In the genomic region with DNA sequence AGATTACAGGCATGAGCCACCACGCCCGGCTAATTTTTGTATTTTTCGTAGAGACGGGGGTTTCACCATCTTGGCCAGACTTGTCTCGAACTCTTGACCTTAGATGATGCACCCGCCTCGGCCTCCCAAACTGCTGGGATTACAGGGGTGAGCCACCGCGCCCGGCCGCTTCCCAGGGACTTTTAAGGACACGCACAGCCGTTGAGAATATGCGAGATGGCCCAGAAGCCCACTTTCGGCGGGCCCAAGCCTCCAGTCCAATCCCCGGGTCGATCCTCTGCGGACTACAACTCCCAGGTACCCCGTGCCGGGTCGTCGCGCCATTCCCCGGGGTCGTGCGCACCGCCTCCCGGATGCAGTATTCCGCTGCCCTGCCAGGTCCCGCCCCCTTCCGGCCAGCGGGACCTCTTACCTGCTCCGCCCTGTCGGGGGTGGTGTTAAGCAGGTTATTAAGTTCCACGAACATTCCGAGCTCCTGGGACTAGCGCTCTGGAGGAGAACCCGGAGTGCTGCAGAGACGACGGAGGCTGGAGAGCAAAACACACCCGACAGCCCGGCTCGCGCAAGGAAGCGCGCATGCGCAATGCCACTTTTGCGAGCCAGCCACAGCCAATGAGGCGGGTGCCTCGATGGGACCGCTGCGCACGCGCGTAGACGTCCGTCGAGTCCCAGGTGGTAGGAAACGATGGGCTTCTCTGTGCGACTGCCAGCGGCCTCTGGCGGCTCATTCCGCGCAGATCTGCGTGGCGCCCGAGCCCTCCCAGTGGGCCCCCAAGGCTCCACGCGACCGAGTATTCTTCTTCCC, we compare ENCODE assay signal across 1 cellular context.
TF ChIP-seq lines count a peak whose summit lies in the region.

A gene with protein sequence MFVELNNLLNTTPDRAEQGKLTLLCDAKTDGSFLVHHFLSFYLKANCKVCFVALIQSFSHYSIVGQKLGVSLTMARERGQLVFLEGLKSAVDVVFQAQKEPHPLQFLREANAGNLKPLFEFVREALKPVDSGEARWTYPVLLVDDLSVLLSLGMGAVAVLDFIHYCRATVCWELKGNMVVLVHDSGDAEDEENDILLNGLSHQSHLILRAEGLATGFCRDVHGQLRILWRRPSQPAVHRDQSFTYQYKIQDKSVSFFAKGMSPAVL (minus strand): TSS at position 588 of the 805 bp plus-strand sequence. CDS start 122 bp downstream, at position 466.

TF ChIP-seq in K562, 482 proteins besides CTCF, POLR2A, EP300 and RAD21 (continued from another document and continues in another):
- TF ChIP-seq, protein P1, sequence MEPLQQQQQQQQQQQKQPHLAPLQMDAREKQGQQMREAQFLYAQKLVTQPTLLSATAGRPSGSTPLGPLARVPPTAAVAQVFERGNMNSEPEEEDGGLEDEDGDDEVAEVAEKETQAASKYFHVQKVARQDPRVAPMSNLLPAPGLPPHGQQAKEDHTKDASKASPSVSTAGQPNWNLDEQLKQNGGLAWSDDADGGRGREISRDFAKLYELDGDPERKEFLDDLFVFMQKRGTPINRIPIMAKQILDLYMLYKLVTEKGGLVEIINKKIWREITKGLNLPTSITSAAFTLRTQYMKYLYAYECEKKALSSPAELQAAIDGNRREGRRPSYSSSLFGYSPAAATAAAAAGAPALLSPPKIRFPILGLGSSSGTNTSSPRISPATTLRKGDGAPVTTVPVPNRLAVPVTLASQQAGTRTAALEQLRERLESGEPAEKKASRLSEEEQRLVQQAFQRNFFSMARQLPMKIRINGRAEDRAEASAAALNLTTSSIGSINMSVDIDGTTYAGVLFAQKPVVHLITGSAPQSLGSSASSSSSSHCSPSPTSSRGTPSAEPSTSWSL (CRISPR knock-in tag; IDR thresholded peaks at IDR 0.05; ENCODE audit: borderline replicate concordance) = no peak
- no peak for TF ChIP-seq NUFIP1 (IDR thresholded peaks at IDR 0.05; ENCODE audit: partially characterized antibody)
- TF ChIP-seq RFX5 (IDR thresholded peaks at IDR 0.05; ENCODE audit: low read depth, low read length) = no peak
- TF ChIP-seq ADNP (tag; IDR thresholded peaks at IDR 0.05) = no peak; the same call in 1 of the 2 replicates
- TF ChIP-seq IFI16 (CRISPR knock-in tag; IDR thresholded peaks at IDR 0.05) = no peak
- TF ChIP-seq, protein P2, sequence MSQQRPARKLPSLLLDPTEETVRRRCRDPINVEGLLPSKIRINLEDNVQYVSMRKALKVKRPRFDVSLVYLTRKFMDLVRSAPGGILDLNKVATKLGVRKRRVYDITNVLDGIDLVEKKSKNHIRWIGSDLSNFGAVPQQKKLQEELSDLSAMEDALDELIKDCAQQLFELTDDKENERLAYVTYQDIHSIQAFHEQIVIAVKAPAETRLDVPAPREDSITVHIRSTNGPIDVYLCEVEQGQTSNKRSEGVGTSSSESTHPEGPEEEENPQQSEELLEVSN (IDR thresholded peaks at IDR 0.05; ENCODE audit: borderline replicate concordance in 1 of 2, extremely low read depth in 1 of 2, insufficient read depth in 1 of 2, insufficient read length in 1 of 2, low read depth in 1 of 2, low read length in 1 of 2, poor library complexity in 1 of 2, severe bottlenecking in 1 of 2) = peak; percentile 71 to 92
- TF ChIP-seq ZKSCAN1 (IDR thresholded peaks at IDR 0.05; ENCODE audit: low read depth, low read length) = 0 out of 2 replicates have a peak, but pooled peaks have one; percentile 54
- no peak for TF ChIP-seq PHB (CRISPR knock-in tag; IDR thresholded peaks at IDR 0.05)
- TF ChIP-seq ZFPM2 (CRISPR knock-in tag; IDR thresholded peaks at IDR 0.05) = no peak
- peak in 1 of 2 experiments; percentile 15; a peak in 2 of 4 replicates for TF ChIP-seq SIN3A (IDR thresholded peaks at IDR 0.05; ENCODE audit: borderline replicate concordance in 2 of 2, control insufficient read depth in 1 of 2, low read depth in 2 of 2, low read length in 2 of 2)
- TF ChIP-seq TFAM (CRISPR knock-in tag; conservative IDR thresholded peaks at IDR 0.05) = no peak
- TF ChIP-seq CSDE1 (IDR thresholded peaks at IDR 0.05) = no peak
- TF ChIP-seq SPI1 (IDR thresholded peaks at IDR 0.05; ENCODE audit: borderline replicate concordance, low read depth, low read length) = no peak
- TF ChIP-seq ZNF23 (CRISPR knock-in tag; IDR thresholded peaks at IDR 0.05) = no peak
- no peak for TF ChIP-seq ILF3 (IDR thresholded peaks at IDR 0.05; ENCODE audit: borderline replicate concordance)
- TF ChIP-seq SMARCE1 (IDR thresholded peaks at IDR 0.05) = no peak
- TF ChIP-seq MCM5 (IDR thresholded peaks at IDR 0.05; ENCODE audit: low read depth) = no peak
- TF ChIP-seq, protein P3, sequence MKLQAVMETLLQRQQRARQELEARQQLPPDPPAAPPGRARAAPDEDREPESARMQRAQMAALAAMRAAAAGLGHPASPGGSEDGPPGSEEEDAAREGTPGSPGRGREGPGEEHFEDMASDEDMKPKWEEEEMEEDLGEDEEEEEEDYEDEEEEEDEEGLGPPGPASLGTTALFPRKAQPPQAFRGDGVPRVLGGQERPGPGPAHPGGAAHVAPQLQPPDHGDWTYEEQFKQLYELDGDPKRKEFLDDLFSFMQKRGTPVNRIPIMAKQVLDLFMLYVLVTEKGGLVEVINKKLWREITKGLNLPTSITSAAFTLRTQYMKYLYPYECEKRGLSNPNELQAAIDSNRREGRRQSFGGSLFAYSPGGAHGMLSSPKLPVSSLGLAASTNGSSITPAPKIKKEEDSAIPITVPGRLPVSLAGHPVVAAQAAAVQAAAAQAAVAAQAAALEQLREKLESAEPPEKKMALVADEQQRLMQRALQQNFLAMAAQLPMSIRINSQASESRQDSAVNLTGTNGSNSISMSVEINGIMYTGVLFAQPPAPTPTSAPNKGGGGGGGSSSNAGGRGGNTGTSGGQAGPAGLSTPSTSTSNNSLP (IDR thresholded peaks at IDR 0.05; ENCODE audit: borderline replicate concordance, low read depth, low read length) = no peak
- TF ChIP-seq, protein P4, sequence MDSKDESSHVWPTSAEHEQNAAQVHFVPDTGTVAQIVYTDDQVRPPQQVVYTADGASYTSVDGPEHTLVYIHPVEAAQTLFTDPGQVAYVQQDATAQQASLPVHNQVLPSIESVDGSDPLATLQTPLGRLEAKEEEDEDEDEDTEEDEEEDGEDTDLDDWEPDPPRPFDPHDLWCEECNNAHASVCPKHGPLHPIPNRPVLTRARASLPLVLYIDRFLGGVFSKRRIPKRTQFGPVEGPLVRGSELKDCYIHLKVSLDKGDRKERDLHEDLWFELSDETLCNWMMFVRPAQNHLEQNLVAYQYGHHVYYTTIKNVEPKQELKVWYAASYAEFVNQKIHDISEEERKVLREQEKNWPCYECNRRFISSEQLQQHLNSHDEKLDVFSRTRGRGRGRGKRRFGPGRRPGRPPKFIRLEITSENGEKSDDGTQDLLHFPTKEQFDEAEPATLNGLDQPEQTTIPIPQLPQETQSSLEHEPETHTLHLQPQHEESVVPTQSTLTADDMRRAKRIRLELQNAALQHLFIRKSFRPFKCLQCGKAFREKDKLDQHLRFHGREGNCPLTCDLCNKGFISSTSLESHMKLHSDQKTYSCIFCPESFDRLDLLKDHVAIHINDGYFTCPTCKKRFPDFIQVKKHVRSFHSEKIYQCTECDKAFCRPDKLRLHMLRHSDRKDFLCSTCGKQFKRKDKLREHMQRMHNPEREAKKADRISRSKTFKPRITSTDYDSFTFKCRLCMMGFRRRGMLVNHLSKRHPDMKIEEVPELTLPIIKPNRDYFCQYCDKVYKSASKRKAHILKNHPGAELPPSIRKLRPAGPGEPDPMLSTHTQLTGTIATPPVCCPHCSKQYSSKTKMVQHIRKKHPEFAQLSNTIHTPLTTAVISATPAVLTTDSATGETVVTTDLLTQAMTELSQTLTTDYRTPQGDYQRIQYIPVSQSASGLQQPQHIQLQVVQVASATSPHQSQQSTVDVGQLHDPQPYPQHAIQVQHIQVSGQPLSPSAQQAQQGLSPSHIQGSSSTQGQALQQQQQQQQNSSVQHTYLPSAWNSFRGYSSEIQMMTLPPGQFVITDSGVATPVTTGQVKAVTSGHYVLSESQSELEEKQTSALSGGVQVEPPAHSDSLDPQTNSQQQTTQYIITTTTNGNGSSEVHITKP (IDR thresholded peaks at IDR 0.05; ENCODE audit: partially characterized antibody) = peak; percentile 89
- TF ChIP-seq EGR1 (conservative IDR thresholded peaks at IDR 0.05) = peak; percentile 66
- peak; percentile 83; the same call in 1 of the 2 replicates for TF ChIP-seq SAFB (IDR thresholded peaks at IDR 0.05; ENCODE audit: borderline replicate concordance, low read depth, low read length)
- no peak; a peak in 2 of 4 replicates for TF ChIP-seq HDAC1 (IDR thresholded peaks at IDR 0.05)
- TF ChIP-seq, protein P5, sequence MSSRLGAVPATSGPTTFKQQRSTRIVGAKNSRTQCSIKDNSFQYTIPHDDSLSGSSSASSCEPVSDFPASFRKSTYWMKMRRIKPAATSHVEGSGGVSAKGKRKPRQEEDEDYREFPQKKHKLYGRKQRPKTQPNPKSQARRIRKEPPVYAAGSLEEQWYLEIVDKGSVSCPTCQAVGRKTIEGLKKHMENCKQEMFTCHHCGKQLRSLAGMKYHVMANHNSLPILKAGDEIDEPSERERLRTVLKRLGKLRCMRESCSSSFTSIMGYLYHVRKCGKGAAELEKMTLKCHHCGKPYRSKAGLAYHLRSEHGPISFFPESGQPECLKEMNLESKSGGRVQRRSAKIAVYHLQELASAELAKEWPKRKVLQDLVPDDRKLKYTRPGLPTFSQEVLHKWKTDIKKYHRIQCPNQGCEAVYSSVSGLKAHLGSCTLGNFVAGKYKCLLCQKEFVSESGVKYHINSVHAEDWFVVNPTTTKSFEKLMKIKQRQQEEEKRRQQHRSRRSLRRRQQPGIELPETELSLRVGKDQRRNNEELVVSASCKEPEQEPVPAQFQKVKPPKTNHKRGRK (tag; IDR thresholded peaks at IDR 0.05) = no peak
- peak; percentile 6 for TF ChIP-seq SMAD1 (IDR thresholded peaks at IDR 0.05; ENCODE audit: low read depth, low read length, partially characterized antibody)
- TF ChIP-seq, protein P6, sequence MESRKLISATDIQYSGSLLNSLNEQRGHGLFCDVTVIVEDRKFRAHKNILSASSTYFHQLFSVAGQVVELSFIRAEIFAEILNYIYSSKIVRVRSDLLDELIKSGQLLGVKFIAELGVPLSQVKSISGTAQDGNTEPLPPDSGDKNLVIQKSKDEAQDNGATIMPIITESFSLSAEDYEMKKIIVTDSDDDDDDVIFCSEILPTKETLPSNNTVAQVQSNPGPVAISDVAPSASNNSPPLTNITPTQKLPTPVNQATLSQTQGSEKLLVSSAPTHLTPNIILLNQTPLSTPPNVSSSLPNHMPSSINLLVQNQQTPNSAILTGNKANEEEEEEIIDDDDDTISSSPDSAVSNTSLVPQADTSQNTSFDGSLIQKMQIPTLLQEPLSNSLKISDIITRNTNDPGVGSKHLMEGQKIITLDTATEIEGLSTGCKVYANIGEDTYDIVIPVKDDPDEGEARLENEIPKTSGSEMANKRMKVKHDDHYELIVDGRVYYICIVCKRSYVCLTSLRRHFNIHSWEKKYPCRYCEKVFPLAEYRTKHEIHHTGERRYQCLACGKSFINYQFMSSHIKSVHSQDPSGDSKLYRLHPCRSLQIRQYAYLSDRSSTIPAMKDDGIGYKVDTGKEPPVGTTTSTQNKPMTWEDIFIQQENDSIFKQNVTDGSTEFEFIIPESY (CRISPR knock-in tag; IDR thresholded peaks at IDR 0.05) = peak; percentile 85
- TF ChIP-seq ZNF217 (CRISPR knock-in tag; IDR thresholded peaks at IDR 0.05) = no peak
- TF ChIP-seq ZBED1 (IDR thresholded peaks at IDR 0.05) = peak; percentile 77; the same call in 1 of the 2 replicates
- no peak for TF ChIP-seq HNRNPK (IDR thresholded peaks at IDR 0.05; ENCODE audit: low read depth, low read length, poor library complexity, severe bottlenecking)
- no peak for TF ChIP-seq SMAD3 (CRISPR knock-in tag; conservative IDR thresholded peaks at IDR 0.05)
- TF ChIP-seq ZNF133 (CRISPR knock-in tag; IDR thresholded peaks at IDR 0.05) = no peak
- TF ChIP-seq ZNF175 (CRISPR knock-in tag; IDR thresholded peaks at IDR 0.05; ENCODE audit: low read depth) = peak; percentile 89
- 0 out of 2 replicates have a peak, but pooled peaks have one; percentile 45 for TF ChIP-seq ZNF764 (CRISPR knock-in tag; IDR thresholded peaks at IDR 0.05; ENCODE audit: low read depth)
- TF ChIP-seq ZC3H8 (IDR thresholded peaks at IDR 0.05) = peak; percentile 60; the same call in 1 of the 2 replicates
- TF ChIP-seq, protein P7, sequence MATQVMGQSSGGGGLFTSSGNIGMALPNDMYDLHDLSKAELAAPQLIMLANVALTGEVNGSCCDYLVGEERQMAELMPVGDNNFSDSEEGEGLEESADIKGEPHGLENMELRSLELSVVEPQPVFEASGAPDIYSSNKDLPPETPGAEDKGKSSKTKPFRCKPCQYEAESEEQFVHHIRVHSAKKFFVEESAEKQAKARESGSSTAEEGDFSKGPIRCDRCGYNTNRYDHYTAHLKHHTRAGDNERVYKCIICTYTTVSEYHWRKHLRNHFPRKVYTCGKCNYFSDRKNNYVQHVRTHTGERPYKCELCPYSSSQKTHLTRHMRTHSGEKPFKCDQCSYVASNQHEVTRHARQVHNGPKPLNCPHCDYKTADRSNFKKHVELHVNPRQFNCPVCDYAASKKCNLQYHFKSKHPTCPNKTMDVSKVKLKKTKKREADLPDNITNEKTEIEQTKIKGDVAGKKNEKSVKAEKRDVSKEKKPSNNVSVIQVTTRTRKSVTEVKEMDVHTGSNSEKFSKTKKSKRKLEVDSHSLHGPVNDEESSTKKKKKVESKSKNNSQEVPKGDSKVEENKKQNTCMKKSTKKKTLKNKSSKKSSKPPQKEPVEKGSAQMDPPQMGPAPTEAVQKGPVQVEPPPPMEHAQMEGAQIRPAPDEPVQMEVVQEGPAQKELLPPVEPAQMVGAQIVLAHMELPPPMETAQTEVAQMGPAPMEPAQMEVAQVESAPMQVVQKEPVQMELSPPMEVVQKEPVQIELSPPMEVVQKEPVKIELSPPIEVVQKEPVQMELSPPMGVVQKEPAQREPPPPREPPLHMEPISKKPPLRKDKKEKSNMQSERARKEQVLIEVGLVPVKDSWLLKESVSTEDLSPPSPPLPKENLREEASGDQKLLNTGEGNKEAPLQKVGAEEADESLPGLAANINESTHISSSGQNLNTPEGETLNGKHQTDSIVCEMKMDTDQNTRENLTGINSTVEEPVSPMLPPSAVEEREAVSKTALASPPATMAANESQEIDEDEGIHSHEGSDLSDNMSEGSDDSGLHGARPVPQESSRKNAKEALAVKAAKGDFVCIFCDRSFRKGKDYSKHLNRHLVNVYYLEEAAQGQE (CRISPR knock-in tag; IDR thresholded peaks at IDR 0.05; ENCODE audit: low read depth) = no peak
- peak in 1 of 2 experiments; percentile 59; a peak in 1 of 4 replicates for TF ChIP-seq KDM4B (IDR thresholded peaks at IDR 0.05; ENCODE audit: borderline replicate concordance in 2 of 2, low read depth in 1 of 2)
- no peak for TF ChIP-seq ZNF316 (IDR thresholded peaks at IDR 0.05)
- TF ChIP-seq KDM5B (IDR thresholded peaks at IDR 0.05; ENCODE audit: insufficient replicate concordance, low read depth, low read length) = peak; percentile 90
- TF ChIP-seq, protein P8, sequence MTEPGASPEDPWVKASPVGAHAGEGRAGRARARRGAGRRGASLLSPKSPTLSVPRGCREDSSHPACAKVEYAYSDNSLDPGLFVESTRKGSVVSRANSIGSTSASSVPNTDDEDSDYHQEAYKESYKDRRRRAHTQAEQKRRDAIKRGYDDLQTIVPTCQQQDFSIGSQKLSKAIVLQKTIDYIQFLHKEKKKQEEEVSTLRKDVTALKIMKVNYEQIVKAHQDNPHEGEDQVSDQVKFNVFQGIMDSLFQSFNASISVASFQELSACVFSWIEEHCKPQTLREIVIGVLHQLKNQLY (CRISPR knock-in tag; conservative IDR thresholded peaks at IDR 0.05) = no peak
- peak in 1 of 2 experiments; percentile 77; a peak in 2 of 4 replicates for TF ChIP-seq SRF (CRISPR knock-in tag; IDR thresholded peaks at IDR 0.05)
- TF ChIP-seq ELF1 (tag; IDR thresholded peaks at IDR 0.05) = peak; percentile 81
- no peak for TF ChIP-seq ZNF212 (CRISPR knock-in tag; IDR thresholded peaks at IDR 0.05)
- no peak for TF ChIP-seq STAT5B (CRISPR knock-in tag; IDR thresholded peaks at IDR 0.05)
